27 cellular contexts compared by ENCODE assay signal in the genomic region with DNA sequence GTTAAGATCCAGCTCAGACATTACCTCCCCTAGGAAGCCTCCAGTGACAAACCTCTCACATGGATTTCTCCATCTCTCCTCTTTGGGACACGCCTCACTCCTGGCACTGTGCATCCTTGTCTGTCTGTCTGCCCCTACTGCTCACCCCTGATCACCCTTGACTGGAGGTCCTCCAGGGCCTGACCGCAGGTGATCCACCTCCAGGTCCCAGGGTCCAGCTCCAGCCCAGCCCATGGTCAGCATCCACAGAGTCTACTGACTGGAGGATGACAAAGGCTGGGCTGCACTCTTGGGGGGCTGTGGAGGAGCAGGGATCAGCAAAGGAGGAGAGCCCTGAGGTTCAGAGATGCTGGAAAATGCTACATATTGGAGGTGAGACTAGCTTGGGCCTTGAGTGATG.
"Had no signal": no experiment of that assay in that cellular context is flagged by ENCODE, and none has a peak within 500 bp of the region (broad histone marks: within the 10 kb centered on the region; RNA-seq: fewer than 3 reads in every experiment).

No MANE protein-coding gene starts in this region.

- ATAC-seq: effector memory CD8-positive, alpha-beta T cell; esophagus mucosa; gastrocnemius medialis; heart right ventricle; left cardiac atrium; left lung; left ventricle myocardium superior; lower lobe of right lung; mucosa of descending colon had no signal

- H3K4me1 Mint-ChIP-seq: mesothelial cell of epicardium had no signal

- DNase-seq: colonic mucosa; cortex of kidney; effector CD8-positive, alpha-beta T cell; effector memory CD8-positive, alpha-beta T cell; erythroblast; esophagus squamous epithelium; foreskin fibroblast; foreskin melanocyte; gastrocnemius medialis; glutamatergic neuron; head of caudate nucleus; heart right ventricle; hippocampal formation; left cardiac atrium; left lung; left ventricle myocardium superior; lower lobe of right lung; mesenchymal stem cell; mucosa of descending colon had no signal

- H3K4me1 ChIP-seq: colonic mucosa, esophagus squamous epithelium, gastrocnemius medialis, heart right ventricle, lower lobe of right lung had no signal

- H3K27me3 Mint-ChIP-seq: effector memory CD8-positive, alpha-beta T cell had no signal

- H3K36me3 ChIP-seq: colonic mucosa, esophagus squamous epithelium, gastrocnemius medialis, heart right ventricle, left lung, lower lobe of right lung had no signal

- H3K4me3 ChIP-seq: colonic mucosa, esophagus squamous epithelium, gastrocnemius medialis, heart right ventricle, left lung, lower lobe of right lung, mucosa of descending colon had no signal

- H3K27me3 ChIP-seq: colonic mucosa, esophagus squamous epithelium, gastrocnemius medialis, left lung had no signal

- H3K27ac Mint-ChIP-seq: dendritic cell treated with granulocyte-macrophage colony-stimulating factor and Interleukin-4, amounts not matched to agents 40 ng/mL and 50 ng/mL, for 4 days; effector memory CD8-positive, alpha-beta T cell; mesothelial cell of epicardium had no signal

- FAIRE-seq: endometrium, islet of Langerhans, keratinocyte had no signal

- H3K27ac ChIP-seq: colonic mucosa, epithelial cell of prostate, esophagus squamous epithelium, gastrocnemius medialis, heart right ventricle, left lung, lower lobe of right lung had no signal

- H3K9me3 ChIP-seq: colonic mucosa, esophagus squamous epithelium, gastrocnemius medialis, heart right ventricle, left lung, lower lobe of right lung, mucosa of descending colon had no signal

- H3K36me3 Mint-ChIP-seq: mesothelial cell of epicardium had no signal

- H3K4me3 Mint-ChIP-seq: dendritic cell treated with granulocyte-macrophage colony-stimulating factor and Interleukin-4, amounts not matched to agents 40 ng/mL and 50 ng/mL, for 4 days; effector memory CD8-positive, alpha-beta T cell; endodermal cell; mesothelial cell of epicardium had no signal

- H3K9me3 Mint-ChIP-seq: dendritic cell treated with granulocyte-macrophage colony-stimulating factor and Interleukin-4, amounts not matched to agents 40 ng/mL and 50 ng/mL, for 4 days; effector memory CD8-positive, alpha-beta T cell; endodermal cell; mesothelial cell of epicardium had no signal
